ENCODE assay signal across 1 cellular context in the genomic region with DNA sequence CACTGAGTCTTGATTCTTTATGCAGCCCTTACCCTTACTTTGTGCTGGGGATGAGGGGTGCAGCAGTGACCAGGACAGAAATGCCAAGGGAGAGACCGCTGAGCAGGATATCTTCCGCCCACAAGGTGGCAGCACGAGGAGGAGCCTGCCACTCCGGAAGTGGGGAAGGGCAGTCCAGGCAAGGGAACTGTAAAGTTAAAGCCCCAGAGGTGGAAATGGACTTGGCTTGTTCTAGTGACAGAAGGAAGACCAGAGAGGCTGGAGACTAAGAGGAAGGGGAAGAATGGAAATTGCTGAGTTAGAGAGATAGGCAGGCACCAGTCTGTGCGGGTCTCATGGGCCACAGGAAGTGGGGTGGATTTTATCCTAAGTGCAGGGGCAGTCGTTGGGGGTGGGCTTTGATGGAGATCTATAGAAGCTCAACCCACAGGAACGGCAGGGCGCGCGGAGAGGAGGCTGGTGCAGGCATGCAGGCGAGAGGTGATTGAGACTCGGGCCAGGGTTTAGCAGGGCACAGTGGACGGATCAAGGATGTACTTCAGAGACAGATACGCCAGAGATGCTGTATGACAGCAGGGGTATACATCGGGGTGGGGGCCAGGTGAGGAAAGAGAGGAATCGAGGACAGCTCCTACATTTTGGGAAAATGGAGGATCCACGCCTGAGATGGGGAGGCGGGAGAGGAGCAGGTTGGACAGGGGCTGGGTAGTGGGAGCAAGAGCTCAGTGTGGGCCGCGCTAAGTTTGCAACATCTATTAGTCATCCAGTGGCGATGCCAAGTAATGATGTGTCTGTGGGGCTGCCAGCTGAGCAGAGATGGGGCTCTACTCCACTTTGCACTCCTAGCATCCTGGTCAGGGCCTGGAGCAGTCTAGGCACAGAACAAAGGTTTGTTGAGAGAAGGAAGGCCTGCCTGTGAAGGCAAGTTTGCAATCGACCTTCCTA.
A peak's percentile ranks its signal among the peaks of the same experiment; 100 is the strongest.
TF ChIP-seq lines count a peak whose summit lies in the region.

No MANE protein-coding gene starts in this region.

TF ChIP-seq in HepG2, 621 proteins besides CTCF, POLR2A, EP300 and RAD21 (continued from another document and continues in another):
- TF ChIP-seq ZHX2 (IDR thresholded peaks at IDR 0.05; ENCODE audit: low read depth) (peak; percentile 58; the same call in 1 of the 2 replicates), ZHX2 (CRISPR knock-in tag; IDR thresholded peaks at IDR 0.05; ENCODE audit: borderline replicate concordance) (no peak), ZNF816 (CRISPR knock-in tag; IDR thresholded peaks at IDR 0.05; ENCODE audit: borderline replicate concordance) (no peak), HDAC1 (CRISPR knock-in tag; IDR thresholded peaks at IDR 0.05) (peak; percentile 70), FOSL1 (CRISPR knock-in tag; IDR thresholded peaks at IDR 0.05; ENCODE audit: borderline replicate concordance) (no peak), CBX1 (IDR thresholded peaks at IDR 0.05; ENCODE audit: low read depth) (no peak), GATAD1 (CRISPR knock-in tag; IDR thresholded peaks at IDR 0.05) (peak; percentile 62; the same call in 1 of the 2 replicates), ZNF143 (CRISPR knock-in tag; IDR thresholded peaks at IDR 0.05) (peak; percentile 67), ZNF619 (CRISPR knock-in tag; IDR thresholded peaks at IDR 0.05) (no peak), TOE1 (CRISPR knock-in tag; IDR thresholded peaks at IDR 0.05) (no peak), GABPB1 (CRISPR knock-in tag; IDR thresholded peaks at IDR 0.05) (peak; percentile 77), XRCC5 (optimal IDR thresholded peaks at IDR 0.05; ENCODE audit: low read length) (peak; percentile 48), PRPF4 (IDR thresholded peaks at IDR 0.05; ENCODE audit: low read depth, low read length, poor library complexity, severe bottlenecking) (no peak), ETV5 (CRISPR knock-in tag; IDR thresholded peaks at IDR 0.05; ENCODE audit: borderline replicate concordance) (peak; percentile 98), RXRB (CRISPR knock-in tag; IDR thresholded peaks at IDR 0.05; ENCODE audit: borderline replicate concordance) (peak; percentile 56; the same call in 1 of the 2 replicates), MIER3 (CRISPR knock-in tag; IDR thresholded peaks at IDR 0.05; ENCODE audit: borderline replicate concordance) (0 out of 2 replicates have a peak, but pooled peaks have one; percentile 34), ZBTB46 (CRISPR knock-in tag; IDR thresholded peaks at IDR 0.05; ENCODE audit: borderline replicate concordance) (no peak), TMF1 (CRISPR knock-in tag; IDR thresholded peaks at IDR 0.05; ENCODE audit: low read depth) (no peak), ZMYM2 (CRISPR knock-in tag; IDR thresholded peaks at IDR 0.05) (no peak), PITX1 (CRISPR knock-in tag; IDR thresholded peaks at IDR 0.05) (peak; percentile 47; the same call in 1 of the 2 replicates), ZBTB42 (CRISPR knock-in tag; IDR thresholded peaks at IDR 0.05) (no peak), GTF2F1 (IDR thresholded peaks at IDR 0.05; ENCODE audit: low read length) (no peak), MAFF (IDR thresholded peaks at IDR 0.05; ENCODE audit: low read depth, low read length) (0 out of 2 replicates have a peak, but pooled peaks have one; percentile 13), NR2F6 (IDR thresholded peaks at IDR 0.05) (no peak), NR2F6 (CRISPR knock-in tag; IDR thresholded peaks at IDR 0.05) (peak; percentile 40; the same call in 1 of the 2 replicates), HMG20B (CRISPR knock-in tag; conservative IDR thresholded peaks at IDR 0.05) (no peak), ERF (CRISPR knock-in tag; IDR thresholded peaks at IDR 0.05) (peak; percentile 54; the same call in 1 of the 2 replicates), ZNF577 (CRISPR knock-in tag; IDR thresholded peaks at IDR 0.05; ENCODE audit: borderline replicate concordance, low read depth) (no peak), MED1 (CRISPR knock-in tag; IDR thresholded peaks at IDR 0.05) (peak; percentile 50; the same call in 1 of the 2 replicates), HIC2 (CRISPR knock-in tag; IDR thresholded peaks at IDR 0.05; ENCODE audit: low read depth) (0 out of 2 replicates have a peak, but pooled peaks have one; percentile 11)
- TF ChIP-seq, protein P1, sequence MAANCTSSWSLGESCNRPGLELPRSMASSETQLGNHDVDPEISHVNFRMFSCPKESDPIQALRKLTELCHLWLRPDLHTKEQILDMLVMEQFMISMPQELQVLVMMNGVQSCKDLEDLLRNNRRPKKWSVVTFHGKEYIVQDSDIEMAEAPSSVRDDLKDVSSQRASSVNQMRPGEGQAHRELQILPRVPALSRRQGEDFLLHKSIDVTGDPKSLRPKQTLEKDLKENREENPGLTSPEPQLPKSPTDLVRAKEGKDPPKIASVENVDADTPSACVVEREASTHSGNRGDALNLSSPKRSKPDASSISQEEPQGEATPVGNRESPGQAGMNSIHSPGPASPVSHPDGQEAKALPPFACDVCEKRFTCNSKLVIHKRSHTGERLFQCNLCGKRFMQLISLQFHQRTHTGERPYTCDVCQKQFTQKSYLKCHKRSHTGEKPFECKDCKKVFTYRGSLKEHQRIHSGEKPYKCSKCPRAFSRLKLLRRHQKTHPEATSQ (CRISPR knock-in tag; IDR thresholded peaks at IDR 0.05; ENCODE audit: borderline replicate concordance), result no peak
- TF ChIP-seq, protein P2, sequence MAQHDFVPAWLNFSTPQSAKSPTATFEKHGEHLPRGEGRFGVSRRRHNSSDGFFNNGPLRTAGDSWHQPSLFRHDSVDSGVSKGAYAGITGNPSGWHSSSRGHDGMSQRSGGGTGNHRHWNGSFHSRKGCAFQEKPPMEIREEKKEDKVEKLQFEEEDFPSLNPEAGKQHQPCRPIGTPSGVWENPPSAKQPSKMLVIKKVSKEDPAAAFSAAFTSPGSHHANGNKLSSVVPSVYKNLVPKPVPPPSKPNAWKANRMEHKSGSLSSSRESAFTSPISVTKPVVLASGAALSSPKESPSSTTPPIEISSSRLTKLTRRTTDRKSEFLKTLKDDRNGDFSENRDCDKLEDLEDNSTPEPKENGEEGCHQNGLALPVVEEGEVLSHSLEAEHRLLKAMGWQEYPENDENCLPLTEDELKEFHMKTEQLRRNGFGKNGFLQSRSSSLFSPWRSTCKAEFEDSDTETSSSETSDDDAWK (CRISPR knock-in tag; IDR thresholded peaks at IDR 0.05), result no peak
- TF ChIP-seq, protein P3, sequence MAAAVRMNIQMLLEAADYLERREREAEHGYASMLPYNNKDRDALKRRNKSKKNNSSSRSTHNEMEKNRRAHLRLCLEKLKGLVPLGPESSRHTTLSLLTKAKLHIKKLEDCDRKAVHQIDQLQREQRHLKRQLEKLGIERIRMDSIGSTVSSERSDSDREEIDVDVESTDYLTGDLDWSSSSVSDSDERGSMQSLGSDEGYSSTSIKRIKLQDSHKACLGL (CRISPR knock-in tag; IDR thresholded peaks at IDR 0.05), result no peak
- TF ChIP-seq, protein P4, sequence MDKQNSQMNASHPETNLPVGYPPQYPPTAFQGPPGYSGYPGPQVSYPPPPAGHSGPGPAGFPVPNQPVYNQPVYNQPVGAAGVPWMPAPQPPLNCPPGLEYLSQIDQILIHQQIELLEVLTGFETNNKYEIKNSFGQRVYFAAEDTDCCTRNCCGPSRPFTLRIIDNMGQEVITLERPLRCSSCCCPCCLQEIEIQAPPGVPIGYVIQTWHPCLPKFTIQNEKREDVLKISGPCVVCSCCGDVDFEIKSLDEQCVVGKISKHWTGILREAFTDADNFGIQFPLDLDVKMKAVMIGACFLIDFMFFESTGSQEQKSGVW (CRISPR knock-in tag; IDR thresholded peaks at IDR 0.05; ENCODE audit: borderline replicate concordance), result no peak
- TF ChIP-seq, protein P5, sequence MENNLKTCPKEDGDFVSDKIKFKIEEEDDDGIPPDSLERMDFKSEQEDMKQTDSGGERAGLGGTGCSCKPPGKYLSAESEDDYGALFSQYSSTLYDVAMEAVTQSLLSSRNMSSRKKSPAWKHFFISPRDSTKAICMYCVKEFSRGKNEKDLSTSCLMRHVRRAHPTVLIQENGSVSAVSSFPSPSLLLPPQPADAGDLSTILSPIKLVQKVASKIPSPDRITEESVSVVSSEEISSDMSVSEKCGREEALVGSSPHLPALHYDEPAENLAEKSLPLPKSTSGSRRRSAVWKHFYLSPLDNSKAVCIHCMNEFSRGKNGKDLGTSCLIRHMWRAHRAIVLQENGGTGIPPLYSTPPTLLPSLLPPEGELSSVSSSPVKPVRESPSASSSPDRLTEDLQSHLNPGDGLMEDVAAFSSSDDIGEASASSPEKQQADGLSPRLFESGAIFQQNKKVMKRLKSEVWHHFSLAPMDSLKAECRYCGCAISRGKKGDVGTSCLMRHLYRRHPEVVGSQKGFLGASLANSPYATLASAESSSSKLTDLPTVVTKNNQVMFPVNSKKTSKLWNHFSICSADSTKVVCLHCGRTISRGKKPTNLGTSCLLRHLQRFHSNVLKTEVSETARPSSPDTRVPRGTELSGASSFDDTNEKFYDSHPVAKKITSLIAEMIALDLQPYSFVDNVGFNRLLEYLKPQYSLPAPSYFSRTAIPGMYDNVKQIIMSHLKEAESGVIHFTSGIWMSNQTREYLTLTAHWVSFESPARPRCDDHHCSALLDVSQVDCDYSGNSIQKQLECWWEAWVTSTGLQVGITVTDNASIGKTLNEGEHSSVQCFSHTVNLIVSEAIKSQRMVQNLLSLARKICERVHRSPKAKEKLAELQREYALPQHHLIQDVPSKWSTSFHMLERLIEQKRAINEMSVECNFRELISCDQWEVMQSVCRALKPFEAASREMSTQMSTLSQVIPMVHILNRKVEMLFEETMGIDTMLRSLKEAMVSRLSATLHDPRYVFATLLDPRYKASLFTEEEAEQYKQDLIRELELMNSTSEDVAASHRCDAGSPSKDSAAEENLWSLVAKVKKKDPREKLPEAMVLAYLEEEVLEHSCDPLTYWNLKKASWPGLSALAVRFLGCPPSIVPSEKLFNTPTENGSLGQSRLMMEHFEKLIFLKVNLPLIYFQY (CRISPR knock-in tag; IDR thresholded peaks at IDR 0.05; ENCODE audit: borderline replicate concordance), result 0 out of 2 replicates have a peak, but pooled peaks have one; percentile 19
- TF ChIP-seq, protein P6, sequence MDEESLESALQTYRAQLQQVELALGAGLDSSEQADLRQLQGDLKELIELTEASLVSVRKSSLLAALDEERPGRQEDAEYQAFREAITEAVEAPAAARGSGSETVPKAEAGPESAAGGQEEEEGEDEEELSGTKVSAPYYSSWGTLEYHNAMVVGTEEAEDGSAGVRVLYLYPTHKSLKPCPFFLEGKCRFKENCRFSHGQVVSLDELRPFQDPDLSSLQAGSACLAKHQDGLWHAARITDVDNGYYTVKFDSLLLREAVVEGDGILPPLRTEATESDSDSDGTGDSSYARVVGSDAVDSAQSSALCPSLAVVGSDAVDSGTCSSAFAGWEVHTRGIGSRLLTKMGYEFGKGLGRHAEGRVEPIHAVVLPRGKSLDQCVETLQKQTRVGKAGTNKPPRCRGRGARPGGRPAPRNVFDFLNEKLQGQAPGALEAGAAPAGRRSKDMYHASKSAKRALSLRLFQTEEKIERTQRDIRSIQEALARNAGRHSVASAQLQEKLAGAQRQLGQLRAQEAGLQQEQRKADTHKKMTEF (CRISPR knock-in tag; IDR thresholded peaks at IDR 0.05), result 0 out of 2 replicates have a peak, but pooled peaks have one; percentile 47
